ENCODE assay signal across 19 cellular contexts in the genomic region with DNA sequence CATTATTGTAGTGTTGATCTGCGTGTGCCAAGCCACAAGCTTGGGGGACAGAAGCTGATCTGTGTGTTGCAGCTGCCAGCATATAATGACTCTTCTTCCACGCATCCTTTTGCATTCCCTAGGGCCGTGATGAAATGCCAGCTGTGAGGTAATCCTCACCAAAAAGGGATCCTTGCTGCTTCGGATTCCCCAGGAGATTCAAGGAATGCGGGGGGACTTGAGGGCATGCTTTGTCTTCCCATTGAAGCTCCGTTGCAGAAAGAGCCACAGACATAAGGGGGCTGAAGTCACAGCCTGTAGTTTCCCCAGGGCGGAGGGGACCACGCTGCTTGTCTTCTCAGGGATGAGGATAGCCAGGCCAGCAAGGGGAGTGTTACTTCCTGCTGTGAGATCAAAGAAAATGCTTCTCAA.
A peak's percentile ranks its signal among the peaks of the same experiment; 100 is the strongest.
DNase-seq lines count a peak whose midpoint lies in the region; ATAC-seq and TF ChIP-seq lines count a peak whose summit lies in the region.
"Had no signal": no experiment of that assay in that cellular context is flagged by ENCODE, and none has a peak within 500 bp of the region (broad histone marks: within the 10 kb centered on the region; RNA-seq: fewer than 3 reads in every experiment).

No MANE protein-coding gene starts in this region.

- intact Hi-C loops in esophagus muscularis mucosa (cut with DNase I) = no loop called here

- H3K9me3 Mint-ChIP-seq in nephron progenitor cell = no peaks in the 10 kb centered on the region
- H3K9me3 Mint-ChIP-seq: activated naive CD8-positive, alpha-beta T cell treated with anti-CD3 and anti-CD28 coated beads for 36 hours; effector memory CD8-positive, alpha-beta T cell; neural crest cell had no signal

- H3K27ac Mint-ChIP-seq in nephron progenitor cell = peak overlapping the region; percentile 81
- H3K27ac Mint-ChIP-seq: activated naive CD8-positive, alpha-beta T cell treated with anti-CD3 and anti-CD28 coated beads for 36 hours; effector memory CD8-positive, alpha-beta T cell had no signal

- H3K36me3 ChIP-seq in esophagus muscularis mucosa = no peaks in the 10 kb centered on the region
- H3K36me3 ChIP-seq: HAP-1, lower lobe of right lung had no signal

- DNase-seq in D341Med (ENCODE audit: low spot score) (peak; percentile 58), M059J (ENCODE audit: low read depth) (peak; percentile 40), esophagus muscularis mucosa (ENCODE audit: extremely low spot score) (no peak), nephron progenitor cell (peak; percentile 7), NCI-H82 (lab: John Stamatoyannopoulos, UW) (no peak)
- DNase-seq in activated T-cell treated with anti-CD3 and anti-CD28 coated beads, Interleukin-2, amount 50 U/mL, for 1 hour = no peak
- DNase-seq: activated CD4-positive, alpha-beta T cell treated with anti-CD3 and anti-CD28 coated beads, Interleukin-2, amount 50 U/mL, for 4 hours; activated naive CD8-positive, alpha-beta T cell treated with anti-CD3 and anti-CD28 coated beads for 36 hours; caudate nucleus; effector memory CD8-positive, alpha-beta T cell; foreskin keratinocyte; IMR-90; lower lobe of right lung; NCI-H748 treated with DMSO at 0.1 percent for 48 hours; SW 1271 had no signal

- no peaks in the 10 kb centered on the region for H3K36me3 Mint-ChIP-seq in nephron progenitor cell (ENCODE audit: low read depth)
- H3K36me3 Mint-ChIP-seq: activated naive CD8-positive, alpha-beta T cell treated with anti-CD3 and anti-CD28 coated beads for 36 hours had no signal

- ATAC-seq in HG03139 (IDR thresholded peaks at IDR 0.05; ENCODE audit: unreplicated experiment) = no peak
- ATAC-seq in HG03432 (IDR thresholded peaks at IDR 0.05; ENCODE audit: unreplicated experiment) = no peak
- ATAC-seq: effector memory CD8-positive, alpha-beta T cell; foreskin keratinocyte; lower lobe of right lung had no signal

- H3K27ac ChIP-seq in esophagus muscularis mucosa (replicated peaks in 1 of 4) = peak overlapping the region in 3 of 4 donors; percentile 14 to 85 (median 40)
- H3K27ac ChIP-seq: foreskin keratinocyte, lower lobe of right lung had no signal

- H3K27me3 ChIP-seq in esophagus muscularis mucosa = no peaks in the 10 kb centered on the region
- H3K27me3 ChIP-seq: foreskin keratinocyte had no signal

- H3K4me3 ChIP-seq in esophagus muscularis mucosa = no peak overlapping the region
- H3K4me3 ChIP-seq: HAP-1, lower lobe of right lung had no signal

- H3K4me1 ChIP-seq in esophagus muscularis mucosa = peaks cover 0 to 75% (median 71%) of the 10 kb centered on the region in 4 donors
- H3K4me1 ChIP-seq: foreskin keratinocyte, HAP-1 had no signal

- WGBS in esophagus muscularis mucosa = 68% methylated on average over 8 of the region's 8 CpGs

- no peak for TF ChIP-seq EP300 in esophagus muscularis mucosa (IDR thresholded peaks at IDR 0.05)

- no peaks in the 10 kb centered on the region for H3K9me3 ChIP-seq in esophagus muscularis mucosa
- H3K9me3 ChIP-seq: HAP-1, lower lobe of right lung had no signal

- peaks cover 62% of the 10 kb centered on the region for H3K4me1 Mint-ChIP-seq in nephron progenitor cell

- no peaks in the 10 kb centered on the region for H3K27me3 Mint-ChIP-seq in nephron progenitor cell (ENCODE audit: low read depth, poor library complexity)
- H3K27me3 Mint-ChIP-seq: activated naive CD8-positive, alpha-beta T cell treated with anti-CD3 and anti-CD28 coated beads for 36 hours; effector memory CD8-positive, alpha-beta T cell had no signal

- TF ChIP-seq POLR2A in esophagus muscularis mucosa (IDR thresholded peaks at IDR 0.05; ENCODE audit: low read depth) = no peak

- no peak overlapping the region for H3K4me3 Mint-ChIP-seq in nephron progenitor cell
- H3K4me3 Mint-ChIP-seq: activated naive CD8-positive, alpha-beta T cell treated with anti-CD3 and anti-CD28 coated beads for 36 hours; effector memory CD8-positive, alpha-beta T cell; neural crest cell had no signal

- no peak for TF ChIP-seq CTCF in esophagus muscularis mucosa (IDR thresholded peaks at IDR 0.05)
- no peak for TF ChIP-seq CTCF in nephron progenitor cell (IDR thresholded peaks at IDR 0.05)

Comparison
In these comparisons a context has a peak if more than half of its experiments do, and no peak if none do; other contexts are left out.
1. DNase-seq: peak in D341Med (single experiment), M059J (single experiment) and nephron progenitor cell (single experiment); none in esophagus muscularis mucosa (single experiment), activated T-cell treated with anti-CD3 and anti-CD28 coated beads, Interleukin-2, amount 50 U/mL, for 1 hour (single experiment) and NCI-H82 (single experiment).